ENCODE assay signal across 10 cellular contexts in genomic region chr16:66845080-66845410, GRCh38. TPM values are rescaled to one million over a fixed set of nuclear protein-coding genes. Genes with fewer than 3 reads are reported as not detected.
DNase-seq lines count a peak whose midpoint lies in the region; ATAC-seq and TF ChIP-seq lines count a peak whose summit lies in the region.
"Had no signal": no experiment of that assay in that cellular context is flagged by ENCODE, and none has a peak within 500 bp of the region (broad histone marks: within the 10 kb centered on the region; RNA-seq: fewer than 3 reads in every experiment).

No MANE protein-coding gene starts in this region.

- peak overlapping the region; percentile 22; the same call in 1 of the 2 replicates for H3K4me3 ChIP-seq in SK-N-MC
- peak overlapping the region; percentile 19 to 40 for H3K4me3 ChIP-seq in prostate gland

- no peaks in the 10 kb centered on the region for H3K36me3 Mint-ChIP-seq in CD4-positive, alpha-beta T cell (ENCODE audit: low read depth)
- H3K36me3 Mint-ChIP-seq in glutamatergic neuron (ENCODE audit: unreplicated experiment), result no peaks in the 10 kb centered on the region

- no peaks in the 10 kb centered on the region for H3K9me3 ChIP-seq in CD4-positive, alpha-beta T cell (ENCODE audit: control insufficient read depth, low read length)
- H3K9me3 ChIP-seq in SK-N-MC (ENCODE audit: low read depth, low read length), result no peaks in the 10 kb centered on the region
- H3K9me3 ChIP-seq in prostate gland, result no peaks in the 10 kb centered on the region

- TF ChIP-seq CTCF in CD4-positive, alpha-beta T cell (IDR thresholded peaks at IDR 0.05), result no peak
- TF ChIP-seq CTCF in glutamatergic neuron (IDR thresholded peaks at IDR 0.05; ENCODE audit: partially characterized antibody, unreplicated experiment) (no peak), prostate gland (IDR thresholded peaks at IDR 0.05) (no peak)

- intact Hi-C loops in CD4-positive, alpha-beta T cell (cut with DNase I, micrococcal nuclease), result no loop called here
- intact Hi-C loops in prostate gland (cut with DNase I), result no loop called here

- no peaks in the 10 kb centered on the region for H3K9me3 Mint-ChIP-seq in CD4-positive, alpha-beta T cell
- H3K9me3 Mint-ChIP-seq in glutamatergic neuron (ENCODE audit: unreplicated experiment), result peaks cover 4% of the 10 kb centered on the region

- H3K27ac ChIP-seq in CD4-positive, alpha-beta T cell (ENCODE audit: low read depth, low read length), result no peak overlapping the region
- H3K27ac ChIP-seq in SK-N-MC, result no peak overlapping the region
- H3K27ac ChIP-seq in prostate gland, result no peak overlapping the region

- H3K4me3 Mint-ChIP-seq in CD4-positive, alpha-beta T cell, result peak overlapping the region; percentile 30
- H3K4me3 Mint-ChIP-seq in glutamatergic neuron (ENCODE audit: unreplicated experiment), result peak overlapping the region; percentile 64

- H3K27me3 Mint-ChIP-seq in CD4-positive, alpha-beta T cell, result peaks cover 61% of the 10 kb centered on the region
- H3K27me3 Mint-ChIP-seq in glutamatergic neuron (ENCODE audit: unreplicated experiment), result peaks cover 16% of the 10 kb centered on the region

- no peak for TF ChIP-seq POLR2A in prostate gland (IDR thresholded peaks at IDR 0.05)

- H3K4me1 Mint-ChIP-seq in CD4-positive, alpha-beta T cell (ENCODE audit: low read depth), result peaks cover 11% of the 10 kb centered on the region
- peaks cover 14% of the 10 kb centered on the region for H3K4me1 Mint-ChIP-seq in glutamatergic neuron (ENCODE audit: low read depth, unreplicated experiment)

- WGBS in prostate gland, result 12% methylated on average over 10 of the region's 10 CpGs

- POLR2A ChIA-PET in CD4-positive, alpha-beta T cell (lab: Charles Lee), result interaction anchor here (1.2 kb wide), 1 partner anchor 14 kb away, joined by 3 read pairs; the partner anchor contains the start of gene NAE1

- CTCF ChIA-PET in CD4-positive, alpha-beta T cell (lab: Charles Lee), result no interaction called here

- H3K36me3 ChIP-seq in SK-N-MC (ENCODE audit: insufficient read depth, low read length) (no peaks in the 10 kb centered on the region), prostate gland (no peaks in the 10 kb centered on the region)

- DNase-seq in CD4-positive, alpha-beta T cell, result no peak
- DNase-seq in SK-N-MC (ENCODE audit: low read depth, low spot score), result no peak
- no peak for DNase-seq in glutamatergic neuron
- DNase-seq in prostate gland (ENCODE audit: low spot score), result no peak
- DNase-seq in hypothalamus (lab: John Stamatoyannopoulos, UW), result no peak
- DNase-seq in stimulated activated naive CD4-positive, alpha-beta T cell treated with Interleukin-2 at 50 U/mL for 16 hours (lab: John Stamatoyannopoulos, UW), result no peak
- DNase-seq in GOT3 (lab: John Stamatoyannopoulos, UW), result no peak
- DNase-seq: NCI-H1417 treated with DMSO at 0.1 percent for 48 hours, SHP77 treated with DMSO at 0.1 percent for 48 hours had no signal

- H3K27me3 ChIP-seq in CD4-positive, alpha-beta T cell (ENCODE audit: control insufficient read depth, insufficient read depth, low read length), result peaks cover 40% of the 10 kb centered on the region
- peaks cover 5% of the 10 kb centered on the region for H3K27me3 ChIP-seq in prostate gland (replicated peaks; ENCODE audit: insufficient read depth)

- no peak for ATAC-seq in CD4-positive, alpha-beta T cell (ENCODE audit: poor library complexity)
- ATAC-seq in HG03354 (IDR thresholded peaks at IDR 0.05; ENCODE audit: poor library complexity, severe bottlenecking, unreplicated experiment), result no peak

- H3K9ac ChIP-seq in SK-N-MC (ENCODE audit: insufficient read length), result no peak overlapping the region

- H3K27ac Mint-ChIP-seq in CD4-positive, alpha-beta T cell, result no peak overlapping the region
- H3K27ac Mint-ChIP-seq in glutamatergic neuron (ENCODE audit: unreplicated experiment), result peak overlapping the region; percentile 62

- peaks cover 3% of the 10 kb centered on the region for H3K4me1 ChIP-seq in prostate gland (replicated peaks)

RNA-seq across cellular contexts. Expression of gene CA7, which starts 0.8 kb away (rescaled TPM):
- not detected for total RNA-seq in CD4-positive, alpha-beta T cell
- total RNA-seq in glutamatergic neuron (ENCODE audit: unreplicated experiment) (0.64 TPM), prostate gland (1 to 10 TPM in 1 of 2 donors, not detected in 1; 1.9 TPM)

RNA-seq across cellular contexts. Expression of gene NAE1, which starts 14.3 kb away (rescaled TPM):
- total RNA-seq in CD4-positive, alpha-beta T cell, result 10 to 100 TPM; 89.1 to 91.2 TPM
- total RNA-seq in glutamatergic neuron (ENCODE audit: unreplicated experiment) (125 TPM), prostate gland (10 to 100 TPM; 39.6 to 58.2 TPM)

RNA-seq across cellular contexts. Expression of gene PDP2, which starts 35.3 kb away (rescaled TPM):
- 1 to 10 TPM; 3.3 to 5.9 TPM for total RNA-seq in CD4-positive, alpha-beta T cell
- total RNA-seq in glutamatergic neuron (ENCODE audit: unreplicated experiment) (18.3 TPM), prostate gland (10 to 100 TPM in 1 of 2 donors, 1 to 10 TPM in 1; 9.2 to 21.9 TPM)

RNA-seq across cellular contexts. Expression of gene TERB1, which starts 43.7 kb away (rescaled TPM):
- total RNA-seq in CD4-positive, alpha-beta T cell, result under 1 TPM; 0.11 to 0.22 TPM
- total RNA-seq in glutamatergic neuron (ENCODE audit: unreplicated experiment), result 0.39 TPM
- total RNA-seq in prostate gland, result 1 to 10 TPM in 1 of 2 donors, not detected in 1; 2.1 TPM
